In the genomic region with DNA sequence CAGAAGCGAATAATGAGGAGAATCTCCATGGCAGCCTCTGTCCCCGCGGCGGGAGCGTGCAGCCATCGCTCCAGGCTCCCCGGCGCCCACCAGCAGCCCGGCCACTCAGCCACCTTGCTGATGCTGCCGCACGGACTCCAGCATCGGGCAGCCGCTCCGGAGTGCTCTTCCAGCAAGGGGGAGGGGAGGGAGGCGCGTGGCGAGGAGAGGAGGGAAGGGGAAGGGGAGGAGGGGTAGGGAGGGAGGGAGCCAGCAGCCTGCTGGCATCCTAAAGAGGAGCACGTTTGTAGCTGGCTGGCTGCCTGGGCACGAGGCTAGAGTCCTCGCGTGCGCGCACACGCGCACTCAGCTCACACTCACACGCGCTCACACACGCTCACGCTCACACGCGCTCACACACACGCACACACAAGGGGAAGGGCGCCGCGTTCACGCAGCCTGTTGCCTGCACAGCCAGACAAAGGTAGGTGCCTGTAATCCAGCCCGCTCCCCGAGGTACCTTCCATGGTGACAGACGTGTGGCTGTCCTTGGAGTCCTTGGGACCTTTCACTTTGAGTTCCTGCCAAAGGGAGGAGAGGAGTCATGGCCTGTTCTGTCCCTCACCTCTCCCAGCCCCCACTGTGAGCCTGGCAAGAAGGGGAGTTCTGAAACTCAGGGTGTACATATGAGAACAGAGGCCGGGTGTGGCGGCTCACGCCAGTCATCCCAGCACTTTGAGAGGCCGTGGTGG, we compare ENCODE assay signal across 12 cellular contexts.
DNase-seq lines count a peak whose midpoint lies in the region; ATAC-seq and TF ChIP-seq lines count a peak whose summit lies in the region.
"Had no signal": no experiment of that assay in that cellular context is flagged by ENCODE, and none has a peak within 500 bp of the region (broad histone marks: within the 10 kb centered on the region; RNA-seq: fewer than 3 reads in every experiment).

No MANE protein-coding gene starts in this region.

- peak; percentile 14 to 57 for ATAC-seq in left cardiac atrium
- ATAC-seq in GM21529 (IDR thresholded peaks at IDR 0.05; ENCODE audit: unreplicated experiment), result no peak
- ATAC-seq in HG03378 (IDR thresholded peaks at IDR 0.05; ENCODE audit: unreplicated experiment), result no peak

- TF ChIP-seq EP300 in ovary (IDR thresholded peaks at IDR 0.05), result no peak

- 30 to 54% (median 39%) methylated on average over 35 to 43 of the region's 43 CpGs for WGBS in ovary, 3 donors

- no peaks in the 10 kb centered on the region for H3K36me3 ChIP-seq in ovary

- no peak for TF ChIP-seq POLR2A in ovary (IDR thresholded peaks at IDR 0.05)

- no peak for TF ChIP-seq CTCF in ovary (IDR thresholded peaks at IDR 0.05)

- H3K27me3 ChIP-seq in ovary, result no peaks in the 10 kb centered on the region
- H3K27me3 ChIP-seq: transverse colon had no signal

- no peak overlapping the region for H3K4me3 ChIP-seq in ovary
- H3K4me3 ChIP-seq: transverse colon had no signal

- no peaks in the 10 kb centered on the region for H3K9me3 ChIP-seq in ovary
- H3K9me3 ChIP-seq: transverse colon had no signal

- no peak overlapping the region for H3K27ac ChIP-seq in ovary

- DNase-seq in NCI-H187 (lab: John Stamatoyannopoulos, UW) (peak; percentile 21 to 44), NCI-H187 treated with DMSO at 0.1 percent for 48 hours (lab: John Stamatoyannopoulos, UW) (no peak), RPMI8226 (peak; percentile 30), left cardiac atrium (peak; percentile 49), ovary (peak; percentile 42 to 80 (median 67)), SIG-M5 (lab: John Stamatoyannopoulos, UW) (no peak)
- DNase-seq: activated CD4-positive, alpha-beta T cell treated with anti-CD3 and anti-CD28 coated beads, Interleukin-2, amount 50 U/mL, for 4 hours; activated gamma-delta T cell; Calu3; transverse colon had no signal

- H3K4me1 ChIP-seq in ovary (ENCODE audit: insufficient read depth), result peaks cover 5% of the 10 kb centered on the region

- intact Hi-C loops in left cardiac atrium (cut with DNase I) (no loop called here), ovary (cut with DNase I) (no loop called here)

Comparison
In these comparisons a context has a peak if more than half of its experiments do, and no peak if none do; other contexts are left out.
1. DNase-seq: peak in NCI-H187 (2 of 2), RPMI8226 (single experiment), left cardiac atrium (single experiment) and ovary (5 of 5); none in NCI-H187 treated with DMSO at 0.1 percent for 48 hours (single experiment) and SIG-M5 (single experiment).
2. ATAC-seq: peak in left cardiac atrium (2 of 2); none in GM21529 (single experiment) and HG03378 (single experiment).